In genomic region chrX:65596270-65596669, GRCh38 we compare ENCODE assay signal across 8 cellular contexts.
DNase-seq lines count a peak whose midpoint lies in the region; ATAC-seq, FAIRE-seq and TF ChIP-seq lines count a peak whose summit lies in the region.

No MANE protein-coding gene starts in this region.

- H3K36me3 ChIP-seq in GM12878 (ENCODE audit: control insufficient read depth in 2 of 2, insufficient read depth in 2 of 2, low read length in 1 of 2) (no peaks in the 10 kb centered on the region), mucosa of descending colon (ENCODE audit: low read depth) (no peaks in the 10 kb centered on the region), upper lobe of right lung (no peaks in the 10 kb centered on the region)

- peak overlapping the region; percentile 41 for H3K9ac ChIP-seq in GM12878 (ENCODE audit: control insufficient read depth, insufficient read depth, low read length)

- CTCF ChIA-PET in GM12878 (lab: Yijun Ruan, JAX) = interaction anchor here (0.6 to 3.2 kb wide), 29 partner anchors 13 to 1150 kb away, joined by 3 to 26 read pairs (median 4); partner anchors contain the start of gene MSN

- H3K4me1 ChIP-seq in GM12878 (ENCODE audit: control insufficient read depth, insufficient read depth, low read length) (peaks cover 19% of the 10 kb centered on the region), mucosa of descending colon (ENCODE audit: low read depth) (peaks cover 3% of the 10 kb centered on the region), upper lobe of right lung (peaks cover 15% of the 10 kb centered on the region)

- ATAC-seq in GM19025 (IDR thresholded peaks at IDR 0.05; ENCODE audit: low read depth, unreplicated experiment) (peak; percentile 57), HG03097 (IDR thresholded peaks at IDR 0.05; ENCODE audit: low FRiP score, unreplicated experiment) (peak; percentile 46), GM12878 (peak; percentile 88), mucosa of descending colon (peak; percentile 40), upper lobe of right lung (peak; percentile 33)

- in situ Hi-C loops in GM12878 (cut with MboI) = loop anchor here (5.0 kb wide), 1 partner anchor 126 kb away; no protein-coding TSS in a partner anchor

- TF ChIP-seq POLR2A in GM12878 (IDR thresholded peaks at IDR 0.05; ENCODE audit: low read depth, low read length) = no peak

- H2AFZ ChIP-seq in GM12878 (ENCODE audit: control insufficient read depth, low read depth, low read length) = no peak overlapping the region; the same call in 1 of the 2 replicates

- TF ChIP-seq CTCF in GM12878 (IDR thresholded peaks at IDR 0.05 in 2 of 3, conservative IDR thresholded peaks at IDR 0.05 in 1 of 3; ENCODE audit: control insufficient read depth in 2 of 3, extremely low read depth in 1 of 3, insufficient read depth in 1 of 3, low read depth in 3 of 3, low read length in 3 of 3) (no peak), mucosa of descending colon (IDR thresholded peaks at IDR 0.05) (no peak), upper lobe of right lung (IDR thresholded peaks at IDR 0.05) (no peak)

- no peak for TF ChIP-seq RAD21 in GM12878 (IDR thresholded peaks at IDR 0.05; ENCODE audit: insufficient read depth, low read depth, low read length)

- no peaks in the 10 kb centered on the region for H3K27me3 ChIP-seq in GM12878 (replicated peaks in 1 of 2; ENCODE audit: control insufficient read depth in 2 of 2, insufficient read depth in 2 of 2, low read length in 1 of 2)
- H3K27me3 ChIP-seq in upper lobe of right lung = no peaks in the 10 kb centered on the region

- peak in 1 of 2 experiments; percentile 41; a peak in 1 of 4 replicates for TF ChIP-seq EP300 in GM12878 (IDR thresholded peaks at IDR 0.05; ENCODE audit: borderline replicate concordance in 1 of 2, control insufficient read depth in 1 of 2, low read depth in 2 of 2, low read length in 2 of 2)

- H4K20me1 ChIP-seq in GM12878 (ENCODE audit: control insufficient read depth, insufficient read depth) = no peaks in the 10 kb centered on the region

- RAD21 ChIA-PET in GM12878 (lab: Charles Lee; ENCODE audit: unreplicated experiment) = interaction anchor here (0.7 to 2.3 kb wide), 26 partner anchors 10 to 1134 kb away, joined by 3 to 32 read pairs (median 5); partner anchors contain the start of gene LAS1L

- no peaks in the 10 kb centered on the region for H3K9me3 ChIP-seq in GM12878 (replicated peaks; ENCODE audit: control insufficient read depth, insufficient read depth, low read length)
- no peaks in the 10 kb centered on the region for H3K9me3 ChIP-seq in mucosa of descending colon
- H3K9me3 ChIP-seq in upper lobe of right lung = no peaks in the 10 kb centered on the region

- WGBS in GM12878 (ENCODE audit: insufficient coverage, insufficient replicate concordance, low lambda C conversion rate, missing lambda C conversion rate) = 0% methylated on average over 2 of the region's 2 CpGs

- POLR2A ChIA-PET in GM12878 (lab: Charles Lee) = interaction anchor here (0.6 to 2.2 kb wide), 4 partner anchors 68 to 309 kb away, joined by 3 to 9 read pairs (median 6); partner anchors contain the start of gene MSN

- H3K27ac ChIP-seq in GM12878 (ENCODE audit: control insufficient read depth, insufficient read depth) (peak overlapping the region; percentile 67), upper lobe of right lung (peak overlapping the region; percentile 68)

- intact Hi-C loops in GM12878 (cut with micrococcal nuclease; ENCODE audit: unreplicated experiment) = loop anchor here (5.0 kb wide), 4 partner anchors 151 to 811 kb away; no protein-coding TSS in a partner anchor
- intact Hi-C loops in mucosa of descending colon (cut with DNase I, micrococcal nuclease) = loop anchor here in 1 of 2 donors (10.0 kb wide), 1 partner anchor 109 kb away; no protein-coding TSS in a partner anchor
- intact Hi-C loops in upper lobe of right lung (cut with DNase I) = no loop called here

- H3K79me2 ChIP-seq in GM12878 (ENCODE audit: control insufficient read depth, insufficient read depth, low read length) = no peaks in the 10 kb centered on the region

- H3K4me3 ChIP-seq in GM12878 (peak overlapping the region; percentile 8; the same call in 1 of the 2 replicates), mucosa of descending colon (no peak overlapping the region), upper lobe of right lung (no peak overlapping the region)

- peak overlapping the region; percentile 80 for H3K4me2 ChIP-seq in GM12878 (ENCODE audit: control insufficient read depth, insufficient read depth)

- no peak for FAIRE-seq in GM12878 (lab: Jason Lieb, UNC)

- BruUV-seq in GM12878 (replicated peaks; lab: Mats Ljungman, UMichigan) = no TSS peak

- DNase-seq in T follicular helper cell (ENCODE audit: low read depth) (peak; percentile 49), GM12878 (ENCODE audit: low read depth, low spot score) (peak; percentile 43), mucosa of descending colon (peak in 1 of 3 donors; percentile 19), upper lobe of right lung (no peak), NCI-H146 (lab: John Stamatoyannopoulos, UW) (no peak), HuH-7 (ENCODE audit: low spot score) (no peak)

- SMC1A ChIA-PET in GM12878 (lab: Charles Lee; ENCODE audit: uncharacterized antibody, unreplicated experiment) = interaction anchor here (0.7 to 2.9 kb wide), 27 partner anchors 9 to 1135 kb away, joined by 3 to 37 read pairs (median 4); no protein-coding TSS in a partner anchor

TF ChIP-seq in GM12878, 131 proteins besides CTCF, POLR2A, EP300 and RAD21 (continues in another document):
- no peak for TF ChIP-seq BCLAF1 (IDR thresholded peaks at IDR 0.05)
- TF ChIP-seq ZNF622 (IDR thresholded peaks at IDR 0.05) = no peak
- no peak for TF ChIP-seq POU2F2 (IDR thresholded peaks at IDR 0.05; ENCODE audit: borderline replicate concordance, low read depth, low read length)
- no peak for TF ChIP-seq BHLHE40 (IDR thresholded peaks at IDR 0.05; ENCODE audit: borderline replicate concordance in 1 of 2, low read depth in 2 of 2, low read length in 1 of 2)
- TF ChIP-seq ELK1 (IDR thresholded peaks at IDR 0.05; ENCODE audit: low read depth, low read length) = no peak
- TF ChIP-seq MAX (IDR thresholded peaks at IDR 0.05; ENCODE audit: low read depth, low read length) = no peak
- no peak for TF ChIP-seq TCF3 (IDR thresholded peaks at IDR 0.05; ENCODE audit: borderline replicate concordance, insufficient read depth, low read depth, low read length)
- TF ChIP-seq WRNIP1 (IDR thresholded peaks at IDR 0.05; ENCODE audit: borderline replicate concordance, low read depth, low read length) = no peak
- peak; percentile 75; the same call in 1 of the 2 replicates for TF ChIP-seq BCL11A (IDR thresholded peaks at IDR 0.05; ENCODE audit: low read depth, low read length)
- TF ChIP-seq IRF4 (IDR thresholded peaks at IDR 0.05; ENCODE audit: low read depth, low read length) = no peak
- TF ChIP-seq KDM1A (IDR thresholded peaks at IDR 0.05; ENCODE audit: borderline replicate concordance) = no peak
- no peak for TF ChIP-seq HDAC2 (IDR thresholded peaks at IDR 0.05)
- TF ChIP-seq RELB (IDR thresholded peaks at IDR 0.05; ENCODE audit: low read depth) = peak; percentile 19; the same call in 1 of the 2 replicates
- TF ChIP-seq CHD1 (IDR thresholded peaks at IDR 0.05; ENCODE audit: low read depth, low read length) = no peak

Comparison
In these comparisons a context has a peak if more than half of its experiments do, and no peak if none do; other contexts are left out.
1. ATAC-seq: peak in every context shown above with its lines; median percentile 88 in GM12878; 57 in GM19025; 46 in HG03097; 40 in mucosa of descending colon; 33 in upper lobe of right lung.
2. DNase-seq: peak in T follicular helper cell (single experiment) and GM12878 (single experiment); none in upper lobe of right lung (single experiment), NCI-H146 (single experiment) and HuH-7 (single experiment).